1 cellular context compared by ENCODE assay signal in the genomic region with DNA sequence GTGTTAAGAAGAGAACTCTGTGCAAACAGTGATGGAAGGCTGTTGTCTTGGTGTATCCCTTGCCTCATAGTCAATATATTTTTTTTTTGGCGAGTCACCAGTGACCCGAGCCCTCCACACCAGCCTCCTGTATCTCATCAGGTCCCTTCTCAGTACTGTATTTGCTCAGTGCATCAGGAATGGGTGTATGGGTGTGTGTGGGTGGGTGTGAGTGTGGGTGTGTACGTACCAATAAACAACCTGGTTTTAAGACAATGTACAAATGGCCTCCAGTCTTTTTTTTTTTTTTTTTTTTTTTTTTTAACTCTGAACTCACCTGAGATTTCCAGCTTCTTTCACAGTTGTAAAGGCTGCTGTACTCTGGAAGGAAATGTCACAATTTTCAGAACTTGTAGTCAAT.
TF ChIP-seq lines count a peak whose summit lies in the region.

No MANE protein-coding gene starts in this region.

TF ChIP-seq in HEK293, 187 proteins besides CTCF, POLR2A, EP300 and RAD21 (continued from another document):
- TF ChIP-seq, protein P1, sequence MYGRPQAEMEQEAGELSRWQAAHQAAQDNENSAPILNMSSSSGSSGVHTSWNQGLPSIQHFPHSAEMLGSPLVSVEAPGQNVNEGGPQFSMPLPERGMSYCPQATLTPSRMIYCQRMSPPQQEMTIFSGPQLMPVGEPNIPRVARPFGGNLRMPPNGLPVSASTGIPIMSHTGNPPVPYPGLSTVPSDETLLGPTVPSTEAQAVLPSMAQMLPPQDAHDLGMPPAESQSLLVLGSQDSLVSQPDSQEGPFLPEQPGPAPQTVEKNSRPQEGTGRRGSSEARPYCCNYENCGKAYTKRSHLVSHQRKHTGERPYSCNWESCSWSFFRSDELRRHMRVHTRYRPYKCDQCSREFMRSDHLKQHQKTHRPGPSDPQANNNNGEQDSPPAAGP (tag by site-specific recombination; IDR thresholded peaks at IDR 0.05), result no peak
- TF ChIP-seq, protein P2, sequence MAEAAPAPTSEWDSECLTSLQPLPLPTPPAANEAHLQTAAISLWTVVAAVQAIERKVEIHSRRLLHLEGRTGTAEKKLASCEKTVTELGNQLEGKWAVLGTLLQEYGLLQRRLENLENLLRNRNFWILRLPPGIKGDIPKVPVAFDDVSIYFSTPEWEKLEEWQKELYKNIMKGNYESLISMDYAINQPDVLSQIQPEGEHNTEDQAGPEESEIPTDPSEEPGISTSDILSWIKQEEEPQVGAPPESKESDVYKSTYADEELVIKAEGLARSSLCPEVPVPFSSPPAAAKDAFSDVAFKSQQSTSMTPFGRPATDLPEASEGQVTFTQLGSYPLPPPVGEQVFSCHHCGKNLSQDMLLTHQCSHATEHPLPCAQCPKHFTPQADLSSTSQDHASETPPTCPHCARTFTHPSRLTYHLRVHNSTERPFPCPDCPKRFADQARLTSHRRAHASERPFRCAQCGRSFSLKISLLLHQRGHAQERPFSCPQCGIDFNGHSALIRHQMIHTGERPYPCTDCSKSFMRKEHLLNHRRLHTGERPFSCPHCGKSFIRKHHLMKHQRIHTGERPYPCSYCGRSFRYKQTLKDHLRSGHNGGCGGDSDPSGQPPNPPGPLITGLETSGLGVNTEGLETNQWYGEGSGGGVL (tag by site-specific recombination; IDR thresholded peaks at IDR 0.05), result no peak
- TF ChIP-seq, protein P3, sequence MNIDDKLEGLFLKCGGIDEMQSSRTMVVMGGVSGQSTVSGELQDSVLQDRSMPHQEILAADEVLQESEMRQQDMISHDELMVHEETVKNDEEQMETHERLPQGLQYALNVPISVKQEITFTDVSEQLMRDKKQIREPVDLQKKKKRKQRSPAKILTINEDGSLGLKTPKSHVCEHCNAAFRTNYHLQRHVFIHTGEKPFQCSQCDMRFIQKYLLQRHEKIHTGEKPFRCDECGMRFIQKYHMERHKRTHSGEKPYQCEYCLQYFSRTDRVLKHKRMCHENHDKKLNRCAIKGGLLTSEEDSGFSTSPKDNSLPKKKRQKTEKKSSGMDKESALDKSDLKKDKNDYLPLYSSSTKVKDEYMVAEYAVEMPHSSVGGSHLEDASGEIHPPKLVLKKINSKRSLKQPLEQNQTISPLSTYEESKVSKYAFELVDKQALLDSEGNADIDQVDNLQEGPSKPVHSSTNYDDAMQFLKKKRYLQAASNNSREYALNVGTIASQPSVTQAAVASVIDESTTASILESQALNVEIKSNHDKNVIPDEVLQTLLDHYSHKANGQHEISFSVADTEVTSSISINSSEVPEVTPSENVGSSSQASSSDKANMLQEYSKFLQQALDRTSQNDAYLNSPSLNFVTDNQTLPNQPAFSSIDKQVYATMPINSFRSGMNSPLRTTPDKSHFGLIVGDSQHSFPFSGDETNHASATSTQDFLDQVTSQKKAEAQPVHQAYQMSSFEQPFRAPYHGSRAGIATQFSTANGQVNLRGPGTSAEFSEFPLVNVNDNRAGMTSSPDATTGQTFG (tag by site-specific recombination; IDR thresholded peaks at IDR 0.05; ENCODE audit: borderline replicate concordance), result no peak
